8 cellular contexts compared by ENCODE assay signal in the genomic region with DNA sequence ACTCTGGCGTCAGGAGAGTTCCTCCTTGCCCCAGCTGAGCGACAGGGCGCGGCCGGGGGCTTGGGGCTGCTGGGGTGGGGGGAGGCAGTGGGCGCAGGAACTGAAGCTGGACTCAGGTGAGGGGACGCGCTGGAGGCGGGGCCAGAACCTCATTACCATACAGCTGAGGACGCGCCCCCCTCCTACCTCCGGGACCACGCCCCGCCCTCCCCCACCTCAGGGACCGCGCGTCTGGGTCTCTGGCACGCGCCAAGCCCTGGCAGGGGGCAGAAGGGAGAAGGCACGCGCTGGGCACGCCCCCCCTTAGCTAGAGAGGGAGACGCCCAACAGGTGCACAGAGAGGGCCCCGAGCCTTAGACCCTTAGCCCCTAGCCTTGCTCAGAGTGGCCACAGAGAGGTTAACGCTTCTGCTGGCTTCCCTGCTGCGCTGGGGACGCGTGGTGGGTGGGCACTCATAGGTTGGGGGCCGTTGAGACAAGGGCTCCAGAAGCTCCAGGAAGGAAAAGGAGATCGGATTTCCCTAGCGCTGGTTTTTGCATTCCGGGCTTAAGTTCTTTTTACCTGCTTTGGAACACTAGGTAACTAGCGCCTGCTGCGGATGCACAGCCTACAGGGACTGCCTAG. TPM values are rescaled to one million over a fixed set of nuclear protein-coding genes. Genes with fewer than 3 reads are reported as not detected.
DNase-seq lines count a peak whose midpoint lies in the region; ATAC-seq and TF ChIP-seq lines count a peak whose summit lies in the region.

No MANE protein-coding gene starts in this region.

- POLR2A ChIA-PET in activated CD4-positive, alpha-beta memory T cell treated with anti-CD3 and anti-CD28 coated beads for 36 hours (lab: Charles Lee) = interaction anchor here (1.0 to 1.3 kb wide), 2 partner anchors 13 to 24 kb away, joined by 3 to 6 read pairs; a partner anchor contains a TSS

- H3K4me1 ChIP-seq in BLaER1 treated with 17β-estradiol and CSF1 and Interleukin-3, amounts not matched to agents 10 nM and 100 nM = peaks cover 71 to 94% (median 83%) of the 10 kb centered on the region in 10 experiments
- H3K4me1 ChIP-seq in subcutaneous abdominal adipose tissue (ENCODE audit: control insufficient read depth in 5 of 5, insufficient read depth in 5 of 5, low read length in 5 of 5) = peaks cover 1 to 77% (median 58%) of the 10 kb centered on the region in 5 donors

- H3K9me3 Mint-ChIP-seq in activated CD4-positive, alpha-beta memory T cell treated with anti-CD3 and anti-CD28 coated beads for 36 hours = no peaks in the 10 kb centered on the region

- DNase-seq in LNCaP clone FGC (ENCODE audit: low read depth) (no peak), iPS-NIHi7 (ENCODE audit: extremely low spot score) (peak; percentile 59), globus pallidus (ENCODE audit: low spot score) (no peak), occipital lobe (lab: John Stamatoyannopoulos, UW) (no peak)
- no peak for DNase-seq in activated CD4-positive, alpha-beta memory T cell treated with anti-CD3 and anti-CD28 coated beads for 36 hours

- peaks cover 40% of the 10 kb centered on the region for H3K4me1 Mint-ChIP-seq in activated CD4-positive, alpha-beta memory T cell treated with anti-CD3 and anti-CD28 coated beads for 36 hours (ENCODE audit: low read depth)

- no peak for TF ChIP-seq CTCF in LNCaP clone FGC (IDR thresholded peaks at IDR 0.05; ENCODE audit: control insufficient read depth, extremely low read depth, insufficient read depth)

- H3K27ac ChIP-seq in BLaER1 treated with 17β-estradiol and CSF1 and Interleukin-3, amounts not matched to agents 10 nM and 100 nM = no peak overlapping the region
- H3K27ac ChIP-seq in subcutaneous abdominal adipose tissue (ENCODE audit: low read depth, low read length) = peak overlapping the region; percentile 16

- peak overlapping the region; percentile 34 for H3K4me3 Mint-ChIP-seq in activated CD4-positive, alpha-beta memory T cell treated with anti-CD3 and anti-CD28 coated beads for 36 hours

- H3K9me3 ChIP-seq in BLaER1 treated with 17β-estradiol and CSF1 and Interleukin-3, amounts not matched to agents 10 nM and 100 nM (replicated peaks in 1 of 11) = no peaks in the 10 kb centered on the region
- H3K9me3 ChIP-seq in subcutaneous abdominal adipose tissue (ENCODE audit: control insufficient read depth in 5 of 5, low read length in 5 of 5) = no peaks in the 10 kb centered on the region

- CTCF ChIA-PET in activated CD4-positive, alpha-beta memory T cell treated with anti-CD3 and anti-CD28 coated beads for 36 hours (lab: Charles Lee) = interaction anchor here (0.6 to 7.5 kb wide), 6 partner anchors 13 to 357 kb away, joined by 3 to 74 read pairs (median 3); no protein-coding TSS in a partner anchor

- H3K36me3 Mint-ChIP-seq in activated CD4-positive, alpha-beta memory T cell treated with anti-CD3 and anti-CD28 coated beads for 36 hours = no peaks in the 10 kb centered on the region

- peak overlapping the region in 9 of 11 experiments; percentile 49 to 68 (median 62); a peak in 16 of 22 replicates for H3K9ac ChIP-seq in BLaER1 treated with 17β-estradiol and CSF1 and Interleukin-3, amounts not matched to agents 10 nM and 100 nM
- H3K9ac ChIP-seq in subcutaneous abdominal adipose tissue (ENCODE audit: low read length in 5 of 5) = peak overlapping the region in 1 of 5 donors; percentile 43

- H3K27ac Mint-ChIP-seq in activated CD4-positive, alpha-beta memory T cell treated with anti-CD3 and anti-CD28 coated beads for 36 hours = no peak overlapping the region

- H3K4me3 ChIP-seq in BLaER1 treated with 17β-estradiol and CSF1 and Interleukin-3, amounts not matched to agents 10 nM and 100 nM = peak overlapping the region; percentile 53 to 74 (median 61)
- H3K4me3 ChIP-seq in LNCaP clone FGC (ENCODE audit: low read depth, low read length) (peak overlapping the region; percentile 48), subcutaneous abdominal adipose tissue (ENCODE audit: low read depth in 1 of 5, low read length in 5 of 5) (peak overlapping the region; percentile 32 to 91 (median 69))

- peak overlapping the region; percentile 90 to 100 (median 99) for H3K4me2 ChIP-seq in BLaER1 treated with 17β-estradiol and CSF1 and Interleukin-3, amounts not matched to agents 10 nM and 100 nM

- peaks cover 94 to 100% (median 98%) of the 10 kb centered on the region in 11 experiments for H3K27me3 ChIP-seq in BLaER1 treated with 17β-estradiol and CSF1 and Interleukin-3, amounts not matched to agents 10 nM and 100 nM
- peaks cover 37 to 60% (median 51%) of the 10 kb centered on the region in 5 donors for H3K27me3 ChIP-seq in subcutaneous abdominal adipose tissue (ENCODE audit: control insufficient read depth in 5 of 5, insufficient read depth in 4 of 5, low read length in 5 of 5)

- ATAC-seq in GM21528 (IDR thresholded peaks at IDR 0.05; ENCODE audit: low FRiP score, unreplicated experiment) = no peak

- peaks cover 60% of the 10 kb centered on the region for H3K27me3 Mint-ChIP-seq in activated CD4-positive, alpha-beta memory T cell treated with anti-CD3 and anti-CD28 coated beads for 36 hours

- intact Hi-C loops in activated CD4-positive, alpha-beta memory T cell treated with anti-CD3 and anti-CD28 coated beads for 36 hours (cut with micrococcal nuclease) = no loop called here

- peaks cover 0 to 72% (median 30%) of the 10 kb centered on the region in 11 experiments; a peak in 15 of 22 replicates for H4K20me1 ChIP-seq in BLaER1 treated with 17β-estradiol and CSF1 and Interleukin-3, amounts not matched to agents 10 nM and 100 nM

- no peaks in the 10 kb centered on the region for H3K36me3 ChIP-seq in BLaER1 treated with 17β-estradiol and CSF1 and Interleukin-3, amounts not matched to agents 10 nM and 100 nM
- H3K36me3 ChIP-seq in subcutaneous abdominal adipose tissue (ENCODE audit: control insufficient read depth in 5 of 5, insufficient read depth in 5 of 5, low read length in 5 of 5) = peaks cover 0 to 10% (median 0%) of the 10 kb centered on the region in 5 donors

RNA-seq across cellular contexts. Expression of a gene that starts 0.7 kb away (rescaled TPM):
- not detected for total RNA-seq in activated CD4-positive, alpha-beta memory T cell treated with anti-CD3 and anti-CD28 coated beads for 36 hours
- total RNA-seq in occipital lobe = 4.8 TPM

RNA-seq across cellular contexts. Expression of a gene that starts 24.8 kb away (rescaled TPM):
- total RNA-seq in activated CD4-positive, alpha-beta memory T cell treated with anti-CD3 and anti-CD28 coated beads for 36 hours = 10 to 100 TPM; 21.6 to 22.3 TPM
- total RNA-seq in occipital lobe = 4.2 TPM

RNA-seq across cellular contexts. Expression of a gene that starts 34.2 kb away (rescaled TPM):
- total RNA-seq in activated CD4-positive, alpha-beta memory T cell treated with anti-CD3 and anti-CD28 coated beads for 36 hours = 1 to 10 TPM; 7.8 to 8.8 TPM
- total RNA-seq in occipital lobe = 27.5 TPM

RNA-seq across cellular contexts. Expression of a gene that starts 54.4 kb away (rescaled TPM):
- total RNA-seq in activated CD4-positive, alpha-beta memory T cell treated with anti-CD3 and anti-CD28 coated beads for 36 hours = under 1 TPM; 0.29 to 0.53 TPM
- 10.8 TPM for total RNA-seq in occipital lobe
